ENCODE assay signal across 19 cellular contexts in the genomic region with DNA sequence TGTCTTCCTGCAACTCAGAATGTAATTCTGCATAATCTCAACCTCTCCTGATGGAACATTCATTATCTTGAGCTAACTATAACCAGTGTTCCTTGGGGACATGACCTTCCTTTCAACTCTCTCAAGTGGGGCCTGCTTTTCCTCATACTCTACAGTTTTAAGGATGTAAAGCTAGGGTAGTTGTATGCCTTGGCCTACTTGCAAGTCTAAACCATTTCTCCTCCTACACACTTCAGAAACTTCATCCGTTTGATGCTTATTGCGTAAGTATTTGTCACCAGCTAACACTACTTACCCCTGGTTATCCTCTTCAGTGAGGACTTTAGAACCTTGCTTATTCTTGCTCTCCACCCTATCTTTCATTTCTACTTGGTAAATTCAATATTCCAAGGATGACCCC.
DNase-seq lines count a peak whose midpoint lies in the region; ATAC-seq, FAIRE-seq and TF ChIP-seq lines count a peak whose summit lies in the region.
"Had no signal": no experiment of that assay in that cellular context is flagged by ENCODE, and none has a peak within 500 bp of the region (broad histone marks: within the 10 kb centered on the region; RNA-seq: fewer than 3 reads in every experiment).

No MANE protein-coding gene starts in this region.

- H3K27ac ChIP-seq in HepG2 (ENCODE audit: extremely low read length, insufficient read depth, low read length), result no peak overlapping the region
- H3K27ac ChIP-seq in right lobe of liver, result no peak overlapping the region
- no peak overlapping the region for H3K27ac ChIP-seq in esophagus squamous epithelium

- H3K4me1 ChIP-seq in HepG2 (ENCODE audit: insufficient read depth, low read length) (no peaks in the 10 kb centered on the region), right lobe of liver (no peaks in the 10 kb centered on the region), esophagus squamous epithelium (no peaks in the 10 kb centered on the region)
- H3K4me1 ChIP-seq: HAP-1 had no signal

- CTCF ChIA-PET in HepG2 (lab: Yijun Ruan, JAX; ENCODE audit: low intra/inter-chr PET ratio, low total read pairs), result no interaction called here

- H3K79me2 ChIP-seq in HepG2 (ENCODE audit: insufficient read depth, low read length), result no peaks in the 10 kb centered on the region

- H2AFZ ChIP-seq in HepG2 (ENCODE audit: low read length), result no peak overlapping the region

- ATAC-seq in HepG2, result no peak
- ATAC-seq in right lobe of liver, result no peak
- ATAC-seq: Panc1 had no signal

- TF ChIP-seq CTCF in HepG2 (CRISPR knock-in tag; IDR thresholded peaks at IDR 0.05), result no peak
- no peak for TF ChIP-seq CTCF in right lobe of liver (IDR thresholded peaks at IDR 0.05)
- no peak for TF ChIP-seq CTCF in bronchial epithelial cell (IDR thresholded peaks at IDR 0.05; ENCODE audit: insufficient read depth, low read length, severe bottlenecking)
- no peak for TF ChIP-seq CTCF in fibroblast of villous mesenchyme (IDR thresholded peaks at IDR 0.05; ENCODE audit: insufficient read depth, low read depth, low read length)
- TF ChIP-seq CTCF in esophagus squamous epithelium (IDR thresholded peaks at IDR 0.05), result no peak

- no TSS peak for BruUV-seq in HepG2 (replicated peaks; lab: Mats Ljungman, UMichigan)

- no peak for TF ChIP-seq RAD21 in HepG2 (CRISPR knock-in tag; IDR thresholded peaks at IDR 0.05)

- POLR2A ChIA-PET in HepG2 (lab: Yijun Ruan, JAX), result no interaction called here

- H3K27me3 ChIP-seq in HepG2 (ENCODE audit: control insufficient read depth in 1 of 2, insufficient read depth in 2 of 2, low read length in 2 of 2) (no peaks in the 10 kb centered on the region), right lobe of liver (no peaks in the 10 kb centered on the region), bronchial epithelial cell (ENCODE audit: control insufficient read depth, insufficient read depth, low read length) (no peaks in the 10 kb centered on the region), esophagus squamous epithelium (no peaks in the 10 kb centered on the region)

- in situ Hi-C loops in HepG2 (cut with HindIII; ENCODE audit: extremely low pct_ligation_motif_present, low pct_unique_long_range_greater_than_20kb) (no loop called here), ACHN (cut with HindIII; ENCODE audit: low pct_ligation_motif_present, low pct_unique_long_range_greater_than_20kb, low sequenced_read_pairs) (no loop called here)

- no peaks in the 10 kb centered on the region for H4K20me1 ChIP-seq in HepG2 (ENCODE audit: insufficient read depth, low read length)

- DNase-seq in HepG2 (ENCODE audit: low spot score), result no peak
- no peak for DNase-seq in right lobe of liver
- peak; percentile 78 for DNase-seq in bronchial epithelial cell (ENCODE audit: low read depth)
- DNase-seq in fibroblast of villous mesenchyme (ENCODE audit: low read depth), result peak; percentile 43
- no peak for DNase-seq in ACHN
- no peak for DNase-seq in activated gamma-delta T cell treated with Interleukin-2 at 50 U/mL for 16 hours
- no peak for DNase-seq in activated CD4-positive, alpha-beta T cell treated with anti-CD3 and anti-CD28 coated beads, Interleukin-2, amount 50 U/mL, for 48 hours
- DNase-seq in esophagus squamous epithelium (lab: John Stamatoyannopoulos, UW), result no peak
- DNase-seq: C1 segment of cervical spinal cord, DND-41, Kasumi-1, NCI-H1436 treated with DMSO at 0.1 percent for 48 hours, NCI-H2029 treated with DMSO at 0.1 percent for 48 hours, NCI-H2171 treated with DMSO at 0.1 percent for 48 hours, NCI-H82 had no signal

- intact Hi-C loops in HepG2 (cut with micrococcal nuclease; ENCODE audit: unreplicated experiment) (no loop called here), right lobe of liver (cut with DNase I) (no loop called here), esophagus squamous epithelium (cut with DNase I) (no loop called here)

- FAIRE-seq in HepG2 (lab: Jason Lieb, UNC) (no peak), bronchial epithelial cell (lab: Jason Lieb, UNC) (no peak)
- FAIRE-seq: A204.1, G401.6 had no signal

- no peak overlapping the region for H3K4me3 ChIP-seq in HepG2 (replicated peaks in 1 of 3; ENCODE audit: insufficient read depth in 1 of 3, low read depth in 2 of 3, low read length in 3 of 3)
- H3K4me3 ChIP-seq in right lobe of liver, result no peak overlapping the region
- H3K4me3 ChIP-seq in bronchial epithelial cell (ENCODE audit: low read depth, low read length), result no peak overlapping the region
- no peak overlapping the region for H3K4me3 ChIP-seq in fibroblast of villous mesenchyme (ENCODE audit: low read depth, low read length)
- no peak overlapping the region for H3K4me3 ChIP-seq in esophagus squamous epithelium
- H3K4me3 ChIP-seq: HAP-1 had no signal

- H3K4me2 ChIP-seq in HepG2 (ENCODE audit: low read depth, low read length), result no peak overlapping the region

- H3K9ac ChIP-seq in HepG2 (ENCODE audit: insufficient read depth, low read depth, low read length), result no peak overlapping the region

- no peaks in the 10 kb centered on the region for H3K36me3 ChIP-seq in HepG2 (replicated peaks in 1 of 2; ENCODE audit: control insufficient read depth in 1 of 2, insufficient read depth in 2 of 2, low read length in 2 of 2)
- no peaks in the 10 kb centered on the region for H3K36me3 ChIP-seq in right lobe of liver
- H3K36me3 ChIP-seq in bronchial epithelial cell (ENCODE audit: control insufficient read depth, insufficient read depth, low read length), result no peaks in the 10 kb centered on the region
- H3K36me3 ChIP-seq in esophagus squamous epithelium, result no peaks in the 10 kb centered on the region
- H3K36me3 ChIP-seq: HAP-1 had no signal

- H3K9me3 ChIP-seq in HepG2 (ENCODE audit: low read length) (peaks cover 21% of the 10 kb centered on the region), right lobe of liver (no peaks in the 10 kb centered on the region), esophagus squamous epithelium (no peaks in the 10 kb centered on the region)
- H3K9me3 ChIP-seq: HAP-1 had no signal

- 36% methylated on average over 2 of the region's 2 CpGs for WGBS in HepG2 (ENCODE audit: low lambda C conversion rate)
- 53% methylated on average over 2 of the region's 2 CpGs for WGBS in right lobe of liver (ENCODE audit: insufficient coverage, low coverage, low lambda C conversion rate, missing lambda C conversion rate)
- 57 to 70% methylated on average over 2 of the region's 2 CpGs for WGBS in esophagus squamous epithelium, 2 donors

- TF ChIP-seq POLR2A in HepG2 (IDR thresholded peaks at IDR 0.05; ENCODE audit: insufficient read depth in 1 of 2, low read depth in 2 of 2, low read length in 2 of 2), result no peak
- no peak for TF ChIP-seq POLR2A in right lobe of liver (IDR thresholded peaks at IDR 0.05)
- no peak for TF ChIP-seq POLR2A in esophagus squamous epithelium (IDR thresholded peaks at IDR 0.05)

- TF ChIP-seq EP300 in HepG2 (IDR thresholded peaks at IDR 0.05; ENCODE audit: low read depth in 2 of 2, low read length in 2 of 2) (no peak), HepG2 (CRISPR knock-in tag; IDR thresholded peaks at IDR 0.05; ENCODE audit: borderline replicate concordance) (no peak)

TF ChIP-seq in HepG2, 621 proteins besides CTCF, POLR2A, EP300 and RAD21:
- TF ChIP-seq NCOA2 (CRISPR knock-in tag; IDR thresholded peaks at IDR 0.05) (no peak), CEBPB (IDR thresholded peaks at IDR 0.05; ENCODE audit: borderline replicate concordance, low read depth, low read length) (peak; percentile 26; the same call in 1 of the 2 replicates)

Comparison
In these comparisons a context has a peak if more than half of its experiments do, and no peak if none do; other contexts are left out.
1. DNase-seq: peak in bronchial epithelial cell (single experiment) and fibroblast of villous mesenchyme (single experiment); none in HepG2 (single experiment), right lobe of liver (0 of 3), ACHN (single experiment), activated gamma-delta T cell treated with Interleukin-2 at 50 U/mL for 16 hours (single experiment), activated CD4-positive, alpha-beta T cell treated with anti-CD3 and anti-CD28 coated beads, Interleukin-2, amount 50 U/mL, for 48 hours (0 of 2) and esophagus squamous epithelium (single experiment).